7 cellular contexts compared by ENCODE assay signal in genomic region chrX:2691543-2692220, GRCh38. TPM values are rescaled to one million over a fixed set of nuclear protein-coding genes. Genes with fewer than 3 reads are reported as not detected.
DNase-seq lines count a peak whose midpoint lies in the region; ATAC-seq and TF ChIP-seq lines count a peak whose summit lies in the region.

No MANE protein-coding gene starts in this region.

- H3K9ac ChIP-seq in subcutaneous abdominal adipose tissue (ENCODE audit: low read length in 5 of 5), result peak overlapping the region; percentile 59 to 94 (median 84)

- TF ChIP-seq POLR2A in body of pancreas (IDR thresholded peaks at IDR 0.05), result no peak

- no peak for TF ChIP-seq CTCF in body of pancreas (IDR thresholded peaks at IDR 0.05)
- no peak for TF ChIP-seq CTCF in kidney epithelial cell (IDR thresholded peaks at IDR 0.05; ENCODE audit: insufficient read depth, low read length, poor library complexity, severe bottlenecking)

- peak overlapping the region; percentile 94 for H3K27ac ChIP-seq in KOPT-K1 (ENCODE audit: low read depth, low read length, poor library complexity, severe bottlenecking)
- H3K27ac ChIP-seq in body of pancreas, result peak overlapping the region; percentile 76 to 94 (median 87)
- peak overlapping the region; percentile 80 for H3K27ac ChIP-seq in subcutaneous abdominal adipose tissue (ENCODE audit: low read depth, low read length)

- H3K36me3 ChIP-seq in KOPT-K1 (ENCODE audit: insufficient read depth, low read length) (peaks cover 53% of the 10 kb centered on the region), body of pancreas (replicated peaks in 1 of 2; ENCODE audit: insufficient read depth in 1 of 2, low read depth in 2 of 2) (no peaks in the 10 kb centered on the region), kidney epithelial cell (ENCODE audit: control insufficient read depth, insufficient read depth, low read length) (no peaks in the 10 kb centered on the region), subcutaneous abdominal adipose tissue (ENCODE audit: control insufficient read depth in 5 of 5, insufficient read depth in 5 of 5, low read length in 5 of 5) (no peaks in the 10 kb centered on the region)

- H3K4me3 ChIP-seq in body of pancreas (peak overlapping the region; percentile 72 to 98), kidney epithelial cell (ENCODE audit: low read depth, low read length) (peak overlapping the region; percentile 83), subcutaneous abdominal adipose tissue (ENCODE audit: low read depth in 1 of 5, low read length in 5 of 5) (peak overlapping the region; percentile 84 to 93 (median 89))

- ATAC-seq in GM19372 (IDR thresholded peaks at IDR 0.05; ENCODE audit: low read depth, unreplicated experiment), result peak; percentile 4
- ATAC-seq in body of pancreas, result no peak
- ATAC-seq in GM18870 (IDR thresholded peaks at IDR 0.05; ENCODE audit: unreplicated experiment), result no peak

- intact Hi-C loops in body of pancreas (cut with DNase I), result no loop called here

- H3K9me3 ChIP-seq in KOPT-K1 (ENCODE audit: insufficient read depth, low read length, poor library complexity, severe bottlenecking), result no peaks in the 10 kb centered on the region
- H3K9me3 ChIP-seq in body of pancreas, result no peaks in the 10 kb centered on the region
- no peaks in the 10 kb centered on the region for H3K9me3 ChIP-seq in subcutaneous abdominal adipose tissue (ENCODE audit: control insufficient read depth in 5 of 5, low read length in 5 of 5)

- DNase-seq in body of pancreas (peak in 3 of 4 donors; percentile 46 to 52 (median 48)), kidney epithelial cell (ENCODE audit: low read depth) (no peak), NCI-H446 treated with DMSO at 0.1 percent for 48 hours (lab: John Stamatoyannopoulos, UW) (no peak)

- 0 to 1% methylated on average over 33 to 42 of the region's 42 CpGs for WGBS in body of pancreas, 2 donors

- H3K4me1 ChIP-seq in body of pancreas, result peaks cover 56% of the 10 kb centered on the region
- H3K4me1 ChIP-seq in subcutaneous abdominal adipose tissue (ENCODE audit: control insufficient read depth in 5 of 5, insufficient read depth in 5 of 5, low read length in 5 of 5), result peaks cover 4 to 54% (median 50%) of the 10 kb centered on the region in 5 donors

- H3K27me3 ChIP-seq in body of pancreas (no peaks in the 10 kb centered on the region), kidney epithelial cell (ENCODE audit: control insufficient read depth, insufficient read depth, low read length) (peaks cover 2% of the 10 kb centered on the region), subcutaneous abdominal adipose tissue (ENCODE audit: control insufficient read depth in 5 of 5, insufficient read depth in 4 of 5, low read length in 5 of 5) (no peaks in the 10 kb centered on the region)

RNA-seq across cellular contexts. Expression of gene CD99, which starts 0.6 kb away (rescaled TPM):
- total RNA-seq in body of pancreas, result 100 to 1,000 TPM; 126 to 183 TPM
- 152 and 155 TPM in 2 replicates for total RNA-seq in kidney epithelial cell

Comparison
In these comparisons a context has a peak if more than half of its experiments do, and no peak if none do; other contexts are left out.
1. DNase-seq: peak in body of pancreas (3 of 4); none in kidney epithelial cell (single experiment) and NCI-H446 treated with DMSO at 0.1 percent for 48 hours (single experiment).
2. Peak in every context shown above with its lines, with median percentiles within 50 percentile points of each other: H3K27ac ChIP-seq and H3K4me3 ChIP-seq.